32 cellular contexts compared by ENCODE assay signal in genomic region chr22:39512026-39512425, GRCh38. TPM values are rescaled to one million over a fixed set of nuclear protein-coding genes. Genes with fewer than 3 reads are reported as not detected.
"Had no signal": no experiment of that assay in that cellular context is flagged by ENCODE, and none has a peak within 500 bp of the region (broad histone marks: within the 10 kb centered on the region; RNA-seq: fewer than 3 reads in every experiment).

No MANE protein-coding gene starts in this region.

- H3K4me1 ChIP-seq: parathyroid adenoma, right lobe of liver, upper lobe of left lung had no signal

- H3K4me1 Mint-ChIP-seq: mesothelial cell of epicardium had no signal

- H3K27ac ChIP-seq: neutrophil, parathyroid adenoma, right lobe of liver, thoracic aorta, tibial nerve, upper lobe of left lung had no signal

- H3K9me3 Mint-ChIP-seq: effector memory CD8-positive, alpha-beta T cell; immature natural killer cell; mesothelial cell of epicardium; naive B cell; natural killer cell treated with Interleukin-12 subunit alpha and Interleukin-12 subunit beta and Interleukin-15 and Interleukin-18, amount 100 ng/mL, for 72 hours; neural crest cell had no signal

- H3K27me3 ChIP-seq: neutrophil, right lobe of liver, tibial nerve, upper lobe of left lung had no signal

- H3K27ac Mint-ChIP-seq: effector memory CD8-positive, alpha-beta T cell; immature natural killer cell; mesothelial cell of epicardium; progenitor cell of endocrine pancreas had no signal

- H3K9ac ChIP-seq: parathyroid adenoma had no signal

- DNase-seq: cortex of kidney; effector memory CD8-positive, alpha-beta T cell; erythroblast; hypothalamus; immature natural killer cell; islet precursor cell; mesenchymal stem cell; naive B cell; stimulated activated CD4-positive, alpha-beta T cell treated with anti-CD3 and anti-CD28 coated beads, Interleukin-12 subunit alpha, Interleukin-12 subunit beta, amount 100 ng/mL, for 4 hours; stimulated activated CD4-positive, alpha-beta T cell treated with anti-CD3 and anti-CD28 coated beads, Interleukin-1b, Interleukin-23, amount 100 ng/mL, for 48 hours; stimulated activated CD4-positive, alpha-beta T cell treated with anti-CD3 and anti-CD28 coated beads, Interleukin-4, amount 100 ng/mL, for 1 hour; stimulated activated CD8-positive, alpha-beta memory T cell treated with anti-CD3 and anti-CD28 coated beads, Interleukin-4, amount 100 ng/mL, for 48 hours; stimulated activated naive CD4-positive, alpha-beta T cell treated with Interleukin-2 at 50 U/mL for 16 hours; upper lobe of left lung had no signal

- H2AFZ ChIP-seq: parathyroid adenoma had no signal

- H3K4me3 ChIP-seq: lung, mucosa of descending colon, right lobe of liver, smooth muscle cell, thoracic aorta, tibial nerve, upper lobe of left lung had no signal

- H3K4me2 ChIP-seq: smooth muscle cell had no signal

- H3K9me3 ChIP-seq: mucosa of descending colon, neutrophil, right lobe of liver, thoracic aorta, tibial nerve, upper lobe of left lung had no signal

- ATAC-seq: effector memory CD8-positive, alpha-beta T cell; mucosa of descending colon; natural killer cell treated with Interleukin-12 subunit alpha and Interleukin-12 subunit beta and Interleukin-15 and Interleukin-18, amount 100 ng/mL, for 72 hours; right lobe of liver had no signal

- FAIRE-seq: endometrium, frontal cortex, urothelium cell line had no signal

- H3K4me3 Mint-ChIP-seq: effector memory CD8-positive, alpha-beta T cell; immature natural killer cell; mesothelial cell of epicardium; natural killer cell treated with Interleukin-12 subunit alpha and Interleukin-12 subunit beta and Interleukin-15 and Interleukin-18, amount 100 ng/mL, for 72 hours; neural crest cell had no signal

- H3K27me3 Mint-ChIP-seq: effector memory CD8-positive, alpha-beta T cell; naive B cell; natural killer cell treated with Interleukin-12 subunit alpha and Interleukin-12 subunit beta and Interleukin-15 and Interleukin-18, amount 100 ng/mL, for 72 hours; progenitor cell of endocrine pancreas had no signal

RNA-seq across cellular contexts. Expression of gene MGAT3, which starts 55.2 kb away (rescaled TPM):
- total RNA-seq: dermis microvascular lymphatic vessel endothelial cell, osteoblast had no signal
- polyA plus RNA-seq: immature natural killer cell had no signal

RNA-seq across cellular contexts. Expression of gene CACNA1I, which starts 58.5 kb away (rescaled TPM):
- total RNA-seq: dermis microvascular lymphatic vessel endothelial cell, fibroblast of villous mesenchyme, smooth muscle cell had no signal
- polyA plus RNA-seq: immature natural killer cell, smooth muscle cell had no signal
